ENCODE assay signal across 7 cellular contexts in genomic region chr4:61333490-61333889, GRCh38.
"Had no signal": no experiment of that assay in that cellular context is flagged by ENCODE, and none has a peak within 500 bp of the region (broad histone marks: within the 10 kb centered on the region; RNA-seq: fewer than 3 reads in every experiment).

No MANE protein-coding gene starts in this region.

- H3K4me1 ChIP-seq: HAP-1 had no signal

- H3K36me3 ChIP-seq: HAP-1 had no signal

- H3K4me2 ChIP-seq: GM23338 had no signal

- ATAC-seq: GM23338, HCT116, K562 had no signal

- H3K4me3 ChIP-seq: GM23338, HAP-1, K562 had no signal

- DNase-seq: H7, HFFc6, IMR-90 had no signal

- H3K27ac Mint-ChIP-seq: GM23338, HFFc6 had no signal

- H3K4me3 Mint-ChIP-seq: GM23338, HFFc6 had no signal
